Comparison of ENCODE assay signal across 1 cellular context in genomic region chr12:14959463-14959862, GRCh38.
TF ChIP-seq lines count a peak whose summit lies in the region.

No MANE protein-coding gene starts in this region.

TF ChIP-seq in SK-N-SH treated with all-trans-retinoic acid at 6 μM for 48 hours, 23 proteins besides CTCF, POLR2A, EP300 and RAD21 (continued from another document):
- TF ChIP-seq TSHZ2 (CRISPR knock-in tag; IDR thresholded peaks at IDR 0.05) (no peak), PPARA (CRISPR knock-in tag; IDR thresholded peaks at IDR 0.05; ENCODE audit: borderline replicate concordance) (no peak), CSRNP3 (CRISPR knock-in tag; IDR thresholded peaks at IDR 0.05) (no peak)
